In genomic region chr13:34162545-34162936, GRCh38 we compare ENCODE assay signal across 10 cellular contexts.
DNase-seq lines count a peak whose midpoint lies in the region; ATAC-seq, FAIRE-seq and TF ChIP-seq lines count a peak whose summit lies in the region.
"Had no signal": no experiment of that assay in that cellular context is flagged by ENCODE, and none has a peak within 500 bp of the region (broad histone marks: within the 10 kb centered on the region; RNA-seq: fewer than 3 reads in every experiment).

No MANE protein-coding gene starts in this region.

- peak overlapping the region in 1 of 2 donors; percentile 34 for H3K4me3 ChIP-seq in ascending aorta
- no peak overlapping the region for H3K4me3 ChIP-seq in skin epidermis

- no peaks in the 10 kb centered on the region for H3K36me3 ChIP-seq in ascending aorta

- no peak for ATAC-seq in GM18517 (IDR thresholded peaks at IDR 0.05; ENCODE audit: unreplicated experiment)
- ATAC-seq: stimulated activated effector memory CD8-positive, alpha-beta T cell treated with anti-CD3 and anti-CD28 coated beads, Interleukin-12 subunit alpha, Interleukin-12 subunit beta, amount 100 ng/mL, for 72 hours; WTC11 had no signal

- peaks cover 10 to 14% of the 10 kb centered on the region in 2 donors for H3K4me1 ChIP-seq in ascending aorta

- no peaks in the 10 kb centered on the region for H3K27me3 ChIP-seq in ascending aorta

- H3K9me3 ChIP-seq in ascending aorta: no peaks in the 10 kb centered on the region

- H3K27ac ChIP-seq in ascending aorta (peak overlapping the region; percentile 85 to 88), skin epidermis (peak overlapping the region in 14 of 21 experiments; percentile 7 to 78 (median 55))

- DNase-seq in GM04504 (ENCODE audit: low read depth) (peak; percentile 42), ascending aorta (ENCODE audit: low spot score in 2 of 2) (no peak), NCI-H2171 treated with DMSO at 0.1 percent for 48 hours (lab: John Stamatoyannopoulos, UW) (no peak), RPMI8226 (no peak)
- no peak for DNase-seq in activated CD4-positive, alpha-beta T cell treated with anti-CD3 and anti-CD28 coated beads for 48 hours

- intact Hi-C loops in ascending aorta (cut with DNase I): no loop called here

- TF ChIP-seq CTCF in ascending aorta (IDR thresholded peaks at IDR 0.05): no peak

- peak; percentile 62 for FAIRE-seq in islet of Langerhans (lab: Jason Lieb, UNC)
